9 cellular contexts compared by ENCODE assay signal in genomic region chr19:1243768-1244692, GRCh38. TPM values are rescaled to one million over a fixed set of nuclear protein-coding genes. Genes with fewer than 3 reads are reported as not detected.
DNase-seq lines count a peak whose midpoint lies in the region; ATAC-seq, FAIRE-seq and TF ChIP-seq lines count a peak whose summit lies in the region.
"Had no signal": no experiment of that assay in that cellular context is flagged by ENCODE, and none has a peak within 500 bp of the region (broad histone marks: within the 10 kb centered on the region; RNA-seq: fewer than 3 reads in every experiment).

No MANE protein-coding gene starts in this region.

- no peak for FAIRE-seq in keratinocyte (lab: Jason Lieb, UNC)
- FAIRE-seq: A204.1 had no signal

- H3K4me3 ChIP-seq in WERI-Rb-1 (ENCODE audit: low read depth, low read length) (no peak overlapping the region), breast epithelium (peak overlapping the region; percentile 22 to 58 (median 26)), keratinocyte (ENCODE audit: control insufficient read depth in 2 of 3, extremely low read depth in 1 of 3, insufficient read depth in 2 of 3, low read depth in 1 of 3, low read length in 3 of 3) (peak overlapping the region; percentile 7 to 54 (median 34))

- peaks cover 23% of the 10 kb centered on the region for H3K79me2 ChIP-seq in keratinocyte (ENCODE audit: control insufficient read depth, insufficient read depth, low read length)

- H4K20me1 ChIP-seq in keratinocyte (ENCODE audit: control insufficient read depth, extremely low read depth, insufficient read depth, low read length) = no peaks in the 10 kb centered on the region

- intact Hi-C loops in breast epithelium (cut with DNase I; ENCODE audit: low total_unique reads) = no loop called here

- H3K27ac ChIP-seq in WERI-Rb-1 (peak overlapping the region; percentile 66), breast epithelium (peak overlapping the region; percentile 91 to 99), keratinocyte (ENCODE audit: control insufficient read depth, insufficient read depth, low read length) (no peak overlapping the region)

- H3K9me3 ChIP-seq in WERI-Rb-1 (ENCODE audit: severe bottlenecking) (no peaks in the 10 kb centered on the region), breast epithelium (no peaks in the 10 kb centered on the region), keratinocyte (ENCODE audit: control insufficient read depth, low read depth, low read length) (no peaks in the 10 kb centered on the region)

- peak overlapping the region; percentile 51 for H3K4me2 ChIP-seq in keratinocyte (ENCODE audit: control insufficient read depth, extremely low read depth, insufficient read depth, low read depth, low read length)

- H3K9me1 ChIP-seq in keratinocyte (ENCODE audit: control insufficient read depth, extremely low read depth, insufficient read depth, low read length) = no peaks in the 10 kb centered on the region

- dilution Hi-C loops in keratinocyte (cut with MboI; ENCODE audit: extremely low pct_ligation_motif_present, low sequenced_read_pairs) = no loop called here

- H3K27me3 ChIP-seq in WERI-Rb-1 (ENCODE audit: insufficient read depth, low read depth, severe bottlenecking) (no peaks in the 10 kb centered on the region), breast epithelium (no peaks in the 10 kb centered on the region), keratinocyte (ENCODE audit: control insufficient read depth, extremely low read depth, insufficient read depth, low read length) (no peaks in the 10 kb centered on the region)

- H2AFZ ChIP-seq in keratinocyte (ENCODE audit: control insufficient read depth, low read length) = no peak overlapping the region

- peak; percentile 32 for DNase-seq in DMS153 (lab: John Stamatoyannopoulos, UW)
- no peak for DNase-seq in DMS153 treated with DMSO at 0.1 percent for 48 hours (lab: John Stamatoyannopoulos, UW; ENCODE audit: unreplicated experiment)
- peak; percentile 40 for DNase-seq in NCI-H1105 (lab: John Stamatoyannopoulos, UW)
- DNase-seq in WERI-Rb-1 = peak; percentile 84
- DNase-seq in breast epithelium (ENCODE audit: low spot score in 2 of 2) = peak; percentile 88 to 91
- no peak for DNase-seq in keratinocyte (ENCODE audit: low read depth, low spot score)
- DNase-seq in stimulated activated CD4-positive, alpha-beta T cell treated with anti-CD3 and anti-CD28 coated beads, Interleukin-12 subunit alpha, Interleukin-12 subunit beta, amount 100 ng/mL, for 48 hours (ENCODE audit: low read depth in 2 of 3, low spot score in 1 of 3) = peak; percentile 71 to 87 (median 78)

- peaks cover 39 to 54% of the 10 kb centered on the region in 2 donors for H3K4me1 ChIP-seq in breast epithelium
- peaks cover 32% of the 10 kb centered on the region for H3K4me1 ChIP-seq in keratinocyte (ENCODE audit: control insufficient read depth, extremely low read depth, insufficient read depth, low read length)

- ATAC-seq in HG02678 (IDR thresholded peaks at IDR 0.05; ENCODE audit: unreplicated experiment) = no peak

- peak overlapping the region; percentile 47 for H3K9ac ChIP-seq in keratinocyte (ENCODE audit: control insufficient read depth, extremely low read depth, insufficient read depth, low read length)

- H3K36me3 ChIP-seq in WERI-Rb-1 (peaks cover 13% of the 10 kb centered on the region), breast epithelium (no peaks in the 10 kb centered on the region), keratinocyte (ENCODE audit: control insufficient read depth in 2 of 2, extremely low read depth in 1 of 2, insufficient read depth in 2 of 2, low read length in 2 of 2) (peaks cover 0 to 1% of the 10 kb centered on the region in 2 experiments)

- no peak for TF ChIP-seq POLR2A in breast epithelium (IDR thresholded peaks at IDR 0.05)

- TF ChIP-seq CTCF in WERI-Rb-1 (IDR thresholded peaks at IDR 0.05; ENCODE audit: low read depth, low read length) (peak; percentile 99), breast epithelium (IDR thresholded peaks at IDR 0.05) (peak; percentile 91 to 98 (median 96)), keratinocyte (optimal IDR thresholded peaks at IDR 0.05 in 1 of 3, IDR thresholded peaks at IDR 0.05 in 1 of 3, conservative IDR thresholded peaks at IDR 0.05 in 1 of 3; ENCODE audit: extremely low read depth in 1 of 3, insufficient read depth in 2 of 3, low read length in 3 of 3) (peak; percentile 81 to 98 (median 85))

RNA-seq across cellular contexts. Expression of gene ATP5F1D, which starts 2.5 kb away (rescaled TPM):
- 10 to 100 TPM; 47.6 to 64.9 (median 61.3) TPM for total RNA-seq in breast epithelium
- polyA plus RNA-seq in keratinocyte = 51.3 to 95.4 TPM (median 80.0 TPM) in 3 replicates
- 74.6 TPM for polyA plus RNA-seq in keratinocyte (2011; ENCODE audit: low read depth)
- polyA plus RNA-seq in keratinocyte (2011; cell fraction: cytosol; rRNA removed) = 33.2 and 137 TPM in 2 replicates
- 27.1 and 36.2 TPM in 2 replicates for polyA plus RNA-seq in keratinocyte (2011; cell fraction: nucleus; rRNA removed)
- 91.2 and 205 TPM in 2 replicates for polyA plus RNA-seq in keratinocyte (2012; ENCODE audit: low replicate concordance)
- polyA minus RNA-seq in keratinocyte = 23.4 to 39.5 TPM (median 25.4 TPM) in 3 replicates
- polyA minus RNA-seq in keratinocyte (2011; cell fraction: cytosol; rRNA and poly(A)+ RNA removed) = 297 TPM
- 29.9 and 36.3 TPM in 2 replicates for polyA minus RNA-seq in keratinocyte (2011; cell fraction: nucleus; rRNA and poly(A)+ RNA removed)

RNA-seq across cellular contexts. Expression of gene MIDN, which starts 4.4 kb away (rescaled TPM):
- 10 to 100 TPM; 13.8 to 28.5 (median 22.4) TPM for total RNA-seq in breast epithelium
- polyA plus RNA-seq in keratinocyte = 4.7 to 14.1 TPM (median 6.8 TPM) in 3 replicates
- 9.3 TPM for polyA plus RNA-seq in keratinocyte (2011; ENCODE audit: low read depth)
- 3.8 and 6.9 TPM in 2 replicates for polyA plus RNA-seq in keratinocyte (2011; cell fraction: cytosol; rRNA removed)
- 23.5 and 31.4 TPM in 2 replicates for polyA plus RNA-seq in keratinocyte (2011; cell fraction: nucleus; rRNA removed)
- polyA plus RNA-seq in keratinocyte (2012; ENCODE audit: low replicate concordance) = 23.0 and 30.3 TPM in 2 replicates
- 5.9 to 26.1 TPM (median 6.6 TPM) in 3 replicates for polyA minus RNA-seq in keratinocyte
- 44.9 TPM for polyA minus RNA-seq in keratinocyte (2011; cell fraction: cytosol; rRNA and poly(A)+ RNA removed)
- 31.4 and 35.8 TPM in 2 replicates for polyA minus RNA-seq in keratinocyte (2011; cell fraction: nucleus; rRNA and poly(A)+ RNA removed)

RNA-seq across cellular contexts. Expression of gene CBARP, which starts 6.2 kb away (rescaled TPM):
- 1 to 10 TPM in 1 of 3 donors, under 1 TPM in 1, not detected in 1; 0.98 to 4.8 TPM for total RNA-seq in breast epithelium
- polyA plus RNA-seq in keratinocyte = 0.93 to 2.8 TPM (median 1.2 TPM) in 3 replicates
- 0.51 TPM for polyA plus RNA-seq in keratinocyte (2011; ENCODE audit: low read depth)
- 0.55 and 1.9 TPM in 2 replicates for polyA plus RNA-seq in keratinocyte (2011; cell fraction: cytosol; rRNA removed)
- polyA plus RNA-seq in keratinocyte (2011; cell fraction: nucleus; rRNA removed) = 3.6 and 6.2 TPM in 2 replicates
- polyA plus RNA-seq in keratinocyte (2012; ENCODE audit: low replicate concordance) = 3.5 and 3.6 TPM in 2 replicates
- 0.30 to 1.2 TPM (median 1.2 TPM) in 3 replicates for polyA minus RNA-seq in keratinocyte
- polyA minus RNA-seq in keratinocyte (2011; cell fraction: cytosol; rRNA and poly(A)+ RNA removed) = 11.5 TPM
- 3.4 and 7.1 TPM in 2 replicates for polyA minus RNA-seq in keratinocyte (2011; cell fraction: nucleus; rRNA and poly(A)+ RNA removed)

RNA-seq across cellular contexts. Expression of gene CIRBP, which starts 25.1 kb away (rescaled TPM):
- 100 to 1,000 TPM; 458 to 758 (median 656) TPM for total RNA-seq in breast epithelium
- 97.5 to 164 TPM (median 113 TPM) in 3 replicates for polyA plus RNA-seq in keratinocyte
- 140 TPM for polyA plus RNA-seq in keratinocyte (2011; ENCODE audit: low read depth)
- polyA plus RNA-seq in keratinocyte (2011; cell fraction: cytosol; rRNA removed) = 57.4 and 107 TPM in 2 replicates
- 226 and 247 TPM in 2 replicates for polyA plus RNA-seq in keratinocyte (2011; cell fraction: nucleus; rRNA removed)
- 130 and 149 TPM in 2 replicates for polyA plus RNA-seq in keratinocyte (2012; ENCODE audit: low replicate concordance)
- polyA minus RNA-seq in keratinocyte = 15.5 to 48.4 TPM (median 20.1 TPM) in 3 replicates
- polyA minus RNA-seq in keratinocyte (2011; cell fraction: cytosol; rRNA and poly(A)+ RNA removed) = 122 TPM
- 28.2 and 42.2 TPM in 2 replicates for polyA minus RNA-seq in keratinocyte (2011; cell fraction: nucleus; rRNA and poly(A)+ RNA removed)

RNA-seq across cellular contexts. Expression of gene FAM174C, which starts 31.3 kb away (rescaled TPM):
- 10 to 100 TPM; 43.9 to 60.6 (median 53.1) TPM for total RNA-seq in breast epithelium
- 18.5 to 30.1 TPM (median 27.6 TPM) in 3 replicates for polyA plus RNA-seq in keratinocyte
- 16.5 TPM for polyA plus RNA-seq in keratinocyte (2011; ENCODE audit: low read depth)
- 23.5 and 65.8 TPM in 2 replicates for polyA plus RNA-seq in keratinocyte (2011; cell fraction: cytosol; rRNA removed)
- 16.3 and 21.3 TPM in 2 replicates for polyA plus RNA-seq in keratinocyte (2011; cell fraction: nucleus; rRNA removed)
- polyA plus RNA-seq in keratinocyte (2012; ENCODE audit: low replicate concordance) = 45.3 and 60.9 TPM in 2 replicates
- polyA minus RNA-seq in keratinocyte = 7.1 to 15.1 TPM (median 8.0 TPM) in 3 replicates
- 49.3 TPM for polyA minus RNA-seq in keratinocyte (2011; cell fraction: cytosol; rRNA and poly(A)+ RNA removed)
- 3.1 and 5.0 TPM in 2 replicates for polyA minus RNA-seq in keratinocyte (2011; cell fraction: nucleus; rRNA and poly(A)+ RNA removed)

Comparison
In these comparisons a context has a peak if more than half of its experiments do, and no peak if none do; other contexts are left out.
1. DNase-seq: peak in DMS153 (single experiment), NCI-H1105 (single experiment), WERI-Rb-1 (single experiment), breast epithelium (2 of 2) and stimulated activated CD4-positive, alpha-beta T cell treated with anti-CD3 and anti-CD28 coated beads, Interleukin-12 subunit alpha, Interleukin-12 subunit beta, amount 100 ng/mL, for 48 hours (3 of 3); none in DMS153 treated with DMSO at 0.1 percent for 48 hours (single experiment) and keratinocyte (single experiment).
2. Peak in every context shown above with its lines, with median percentiles within 50 percentile points of each other: CTCF ChIP-seq.